8 cellular contexts compared by ENCODE assay signal in genomic region chr15:35078221-35078915, GRCh38. TPM values are rescaled to one million over a fixed set of nuclear protein-coding genes. Genes with fewer than 3 reads are reported as not detected.
DNase-seq lines count a peak whose midpoint lies in the region; ATAC-seq and TF ChIP-seq lines count a peak whose summit lies in the region.

No MANE protein-coding gene starts in this region.

- H3K27me3 ChIP-seq in Loucy (ENCODE audit: insufficient read depth, low read length, poor library complexity, severe bottlenecking) (no peaks in the 10 kb centered on the region), lung (ENCODE audit: control insufficient read depth, insufficient read depth) (no peaks in the 10 kb centered on the region)

- no peaks in the 10 kb centered on the region for H3K36me3 ChIP-seq in Loucy (ENCODE audit: insufficient read depth, low read length)
- no peaks in the 10 kb centered on the region for H3K36me3 ChIP-seq in lung (ENCODE audit: control insufficient read depth in 2 of 2, insufficient read depth in 2 of 2, low read length in 2 of 2)

- H3K9me3 Mint-ChIP-seq in stimulated activated naive B cell treated with anti-CD40 and anti-IgM and Interleukin-4, amounts not matched to agents 10 μg/mL and 1 μg/mL and 100 μg/mL, for 72 hours: no peaks in the 10 kb centered on the region

- no peak overlapping the region for H3K4me2 ChIP-seq in Loucy (ENCODE audit: low read depth, low read length, poor library complexity, severe bottlenecking)

- H2AFZ ChIP-seq in Loucy (ENCODE audit: low read length): no peak overlapping the region

- in situ Hi-C loops in GM13976 (cut with MboI; ENCODE audit: low sequenced_read_pairs, unreplicated experiment): loop anchor here (10.0 to 25.0 kb wide), 2 partner anchors 209 to 366 kb away; no protein-coding TSS in a partner anchor

- H3K27me3 Mint-ChIP-seq in stimulated activated naive B cell treated with anti-CD40 and anti-IgM and Interleukin-4, amounts not matched to agents 10 μg/mL and 1 μg/mL and 100 μg/mL, for 72 hours: peaks cover 5 to 11% of the 10 kb centered on the region in 2 donors

- H3K4me1 ChIP-seq in Loucy (ENCODE audit: insufficient read depth, low read length, poor library complexity, severe bottlenecking): no peaks in the 10 kb centered on the region
- H3K4me1 ChIP-seq in lung (ENCODE audit: control insufficient read depth in 2 of 2, insufficient read depth in 2 of 2, low read length in 2 of 2): no peaks in the 10 kb centered on the region

- H3K27ac Mint-ChIP-seq in stimulated activated naive B cell treated with anti-CD40 and anti-IgM and Interleukin-4, amounts not matched to agents 10 μg/mL and 1 μg/mL and 100 μg/mL, for 72 hours: no peak overlapping the region

- ATAC-seq in lung (ENCODE audit: insufficient read depth, low FRiP score): peak; percentile 66
- peak; percentile 58 to 68 for ATAC-seq in stimulated activated naive B cell treated with anti-CD40 and anti-IgM and Interleukin-4, amounts not matched to agents 10 μg/mL and 1 μg/mL and 100 μg/mL, for 72 hours (replicated peaks)
- ATAC-seq in HG03469 (IDR thresholded peaks at IDR 0.05; ENCODE audit: unreplicated experiment): no peak

- DNase-seq in AG09309 (ENCODE audit: low read depth): peak; percentile 11
- DNase-seq in GM13976 (ENCODE audit: low spot score): peak; percentile 75
- peak; percentile 42 for DNase-seq in SW480 (ENCODE audit: low spot score)
- peak; percentile 9 for DNase-seq in effector CD4-positive, alpha-beta T cell
- DNase-seq in lung (ENCODE audit: low spot score): no peak
- DNase-seq in stimulated activated naive B cell treated with anti-CD40 and anti-IgM and Interleukin-4, amounts not matched to agents 10 μg/mL and 1 μg/mL and 100 μg/mL, for 72 hours: no peak

- no peaks in the 10 kb centered on the region for H3K79me2 ChIP-seq in Loucy (ENCODE audit: insufficient read depth, low read length)

- H3K36me3 Mint-ChIP-seq in stimulated activated naive B cell treated with anti-CD40 and anti-IgM and Interleukin-4, amounts not matched to agents 10 μg/mL and 1 μg/mL and 100 μg/mL, for 72 hours: no peaks in the 10 kb centered on the region

- H3K9me2 ChIP-seq in Loucy (replicated peaks; ENCODE audit: low read depth, low read length): no peaks in the 10 kb centered on the region

- no peaks in the 10 kb centered on the region for H4K20me1 ChIP-seq in Loucy (ENCODE audit: insufficient read depth, low read length, poor library complexity, severe bottlenecking)

- H3K9me3 ChIP-seq in Loucy (ENCODE audit: insufficient read depth, low read depth, low read length): no peaks in the 10 kb centered on the region
- H3K9me3 ChIP-seq in lung (ENCODE audit: control insufficient read depth in 2 of 2, insufficient read depth in 1 of 2, low read length in 1 of 2): peaks cover 0 to 7% of the 10 kb centered on the region in 2 donors

- no peaks in the 10 kb centered on the region for H3F3A ChIP-seq in Loucy (ENCODE audit: low read depth)

- no peak overlapping the region for H3K4me3 Mint-ChIP-seq in stimulated activated naive B cell treated with anti-CD40 and anti-IgM and Interleukin-4, amounts not matched to agents 10 μg/mL and 1 μg/mL and 100 μg/mL, for 72 hours

- no peak overlapping the region for H3K9ac ChIP-seq in Loucy (ENCODE audit: low read depth, low read length, poor library complexity, severe bottlenecking)

- H3K4me3 ChIP-seq in AG09309 (ENCODE audit: control insufficient read depth, low read depth, low read length): no peak overlapping the region
- H3K4me3 ChIP-seq in Loucy (ENCODE audit: low read length, poor library complexity, severe bottlenecking): no peak overlapping the region
- no peak overlapping the region for H3K4me3 ChIP-seq in lung

- no peaks in the 10 kb centered on the region for H3K4me1 Mint-ChIP-seq in stimulated activated naive B cell treated with anti-CD40 and anti-IgM and Interleukin-4, amounts not matched to agents 10 μg/mL and 1 μg/mL and 100 μg/mL, for 72 hours

- H3K27ac ChIP-seq in lung (ENCODE audit: low read depth in 1 of 2, low read length in 1 of 2): no peak overlapping the region

- peak; percentile 74 for TF ChIP-seq CTCF in AG09309 (IDR thresholded peaks at IDR 0.05; ENCODE audit: control insufficient read depth, insufficient read depth, low read depth, low read length, missing control alignments)
- TF ChIP-seq CTCF in GM13976 (IDR thresholded peaks at IDR 0.05; ENCODE audit: borderline replicate concordance, control extremely low read depth, extremely low read depth, insufficient read depth, missing control alignments): peak; percentile 88
- peak; percentile 92 for TF ChIP-seq CTCF in Loucy (conservative IDR thresholded peaks at IDR 0.05; ENCODE audit: low read length)
- peak; percentile 68 for TF ChIP-seq CTCF in lung (IDR thresholded peaks at IDR 0.05; ENCODE audit: control extremely low read depth, extremely low read depth)

- 32 to 38% methylated on average over 6 of the region's 6 CpGs for WGBS in lung, 2 donors

RNA-seq across cellular contexts. Expression of gene NANOGP8, which starts 6.7 kb away (rescaled TPM):
- total RNA-seq in lung: under 1 TPM; 0.88 to 0.92 TPM
- polyA plus RNA-seq in lung: not detected

Comparison
In these comparisons a context has a peak if more than half of its experiments do, and no peak if none do; other contexts are left out.
1. DNase-seq: peak in AG09309 (single experiment), GM13976 (single experiment), SW480 (single experiment) and effector CD4-positive, alpha-beta T cell (single experiment); none in lung (single experiment) and stimulated activated naive B cell treated with anti-CD40 and anti-IgM and Interleukin-4, amounts not matched to agents 10 μg/mL and 1 μg/mL and 100 μg/mL, for 72 hours (single experiment).
2. Peak in every context shown above with its lines, with median percentiles within 50 percentile points of each other: CTCF ChIP-seq.